16 cellular contexts compared by ENCODE assay signal in the genomic region with DNA sequence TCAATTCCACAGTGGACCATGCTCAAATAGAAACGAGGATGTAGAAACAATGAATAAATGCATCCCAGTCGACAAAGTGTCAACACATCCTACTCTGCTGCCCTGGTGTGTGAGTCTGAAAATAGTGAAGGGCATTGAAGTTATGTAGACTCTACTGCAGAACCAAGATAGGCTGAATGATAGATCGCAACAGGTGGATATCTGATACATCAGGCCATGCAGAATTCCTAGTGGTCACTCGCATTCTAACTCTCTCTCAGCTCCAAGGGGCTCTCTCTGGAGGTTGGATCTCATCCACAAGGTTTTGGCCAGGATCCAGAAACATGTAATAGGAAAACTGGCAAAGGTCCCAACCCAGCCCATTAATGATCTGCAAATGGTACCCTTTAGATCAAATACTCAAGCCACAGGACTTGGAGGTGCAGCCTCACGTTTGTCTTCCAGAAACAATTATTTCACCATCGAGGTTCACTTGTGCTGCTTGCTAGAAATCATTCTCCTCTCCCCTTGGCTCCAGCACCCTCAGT.
"Had no signal": no experiment of that assay in that cellular context is flagged by ENCODE, and none has a peak within 500 bp of the region (broad histone marks: within the 10 kb centered on the region; RNA-seq: fewer than 3 reads in every experiment).

No MANE protein-coding gene starts in this region.

- H3K27ac ChIP-seq: dorsolateral prefrontal cortex, prostate gland, VCaP had no signal

- H3K9me3 ChIP-seq: prostate gland had no signal

- H3K36me3 ChIP-seq: prostate gland had no signal

- H3K4me1 ChIP-seq: prostate gland had no signal

- H3K4me3 ChIP-seq: dorsolateral prefrontal cortex, prostate gland had no signal

- ATAC-seq: activated T-cell treated with anti-CD3 and anti-CD28 coated beads, Interleukin-2, amount 50 U/mL, for 4 hours; esophagus mucosa; left colon; natural killer cell treated with Interleukin-12 subunit alpha and Interleukin-12 subunit beta and Interleukin-15 and Interleukin-18, amount 100 ng/mL, for 72 hours; sciatic nerve had no signal

- H3K27me3 ChIP-seq: dorsolateral prefrontal cortex had no signal

- DNase-seq: activated CD4-positive, alpha-beta memory T cell treated with anti-CD3 and anti-CD28 coated beads for 36 hours; activated gamma-delta T cell; activated T-cell treated with anti-CD3 and anti-CD28 coated beads, Interleukin-2, amount 50 U/mL, for 4 hours; dorsolateral prefrontal cortex; head of caudate nucleus; left colon; mammary epithelial cell; occipital lobe; stimulated activated naive CD4-positive, alpha-beta T cell; T1000; trophoblast cell had no signal
